ENCODE assay signal across 25 cellular contexts in the genomic region with DNA sequence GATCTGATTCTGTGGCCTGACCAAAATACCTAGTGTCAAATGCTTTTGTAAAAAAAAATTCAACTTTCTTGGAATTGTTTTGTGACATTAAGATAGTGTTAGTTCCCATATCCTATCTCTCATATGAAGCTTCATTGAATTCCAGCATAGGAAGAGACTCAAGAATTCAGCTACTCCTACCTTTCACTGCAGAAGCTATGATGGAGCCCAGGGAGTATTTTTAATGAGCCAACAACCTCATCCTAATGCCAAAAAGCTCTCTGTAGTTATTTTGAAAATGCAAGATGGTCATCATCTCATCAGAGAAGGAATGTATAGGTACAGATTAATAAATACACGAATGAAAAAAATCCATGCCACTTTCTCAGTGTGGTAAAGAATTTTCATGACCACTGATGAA.
"Had no signal": no experiment of that assay in that cellular context is flagged by ENCODE, and none has a peak within 500 bp of the region (broad histone marks: within the 10 kb centered on the region; RNA-seq: fewer than 3 reads in every experiment).

No MANE protein-coding gene starts in this region.

- H3K4me3 ChIP-seq: colonic mucosa, dorsolateral prefrontal cortex, esophagus squamous epithelium, gastrocnemius medialis, heart right ventricle, left lung, lower lobe of right lung had no signal

- H3K27ac ChIP-seq: colonic mucosa, dorsolateral prefrontal cortex, esophagus squamous epithelium, gastrocnemius medialis, heart right ventricle, left lung, lower lobe of right lung had no signal

- ATAC-seq: effector memory CD8-positive, alpha-beta T cell; esophagus mucosa; gastrocnemius medialis; heart right ventricle; left ventricle myocardium superior; lower lobe of right lung had no signal

- H3K27ac Mint-ChIP-seq: effector memory CD8-positive, alpha-beta T cell; endodermal cell had no signal

- H3K9me3 ChIP-seq: colonic mucosa, esophagus squamous epithelium, gastrocnemius medialis, lower lobe of right lung had no signal

- H3K4me1 Mint-ChIP-seq: endodermal cell had no signal

- H3K4me1 ChIP-seq: colonic mucosa, esophagus squamous epithelium, gastrocnemius medialis, heart right ventricle, left lung, lower lobe of right lung had no signal

- H3K4me3 Mint-ChIP-seq: effector memory CD8-positive, alpha-beta T cell; endodermal cell had no signal

- H3K27me3 ChIP-seq: colonic mucosa, dorsolateral prefrontal cortex, esophagus squamous epithelium, gastrocnemius medialis, heart right ventricle, left lung had no signal

- FAIRE-seq: endometrium, endothelial cell of umbilical vein, islet of Langerhans, keratinocyte had no signal

- DNase-seq: colonic mucosa; dermis blood vessel endothelial cell; dorsolateral prefrontal cortex; effector CD8-positive, alpha-beta T cell; effector memory CD8-positive, alpha-beta T cell; endodermal cell; esophagus squamous epithelium; foreskin fibroblast; foreskin melanocyte; gastrocnemius medialis; glutamatergic neuron; head of caudate nucleus; heart right ventricle; hippocampal formation; left cardiac atrium; left lung; left ventricle myocardium superior; lower lobe of right lung; mesenchymal stem cell; midbrain had no signal

- H3K36me3 ChIP-seq: colonic mucosa, esophagus squamous epithelium, gastrocnemius medialis, heart right ventricle, left lung, lower lobe of right lung had no signal
